ENCODE assay signal across 8 cellular contexts in the genomic region with DNA sequence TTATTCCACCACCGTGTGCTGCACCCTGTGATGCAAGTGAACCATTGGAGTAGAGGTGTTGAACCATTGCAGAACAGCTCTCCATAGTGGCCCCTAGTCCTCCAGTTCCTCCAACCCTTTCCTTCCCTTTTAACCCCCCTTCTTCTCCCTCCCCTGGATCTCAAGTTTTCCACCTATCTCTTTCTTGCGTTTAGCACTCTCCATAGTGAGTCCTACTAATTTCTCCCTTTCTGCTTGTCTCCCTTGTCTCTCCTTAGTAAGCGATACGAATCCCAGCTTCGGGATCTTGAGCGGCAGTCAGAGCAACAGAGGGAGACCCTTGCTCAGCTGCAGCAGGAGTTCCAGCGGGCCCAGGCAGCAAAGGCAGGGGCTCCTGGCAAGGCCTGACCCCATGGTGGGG. TPM values are rescaled to one million over a fixed set of nuclear protein-coding genes. Genes with fewer than 3 reads are reported as not detected.
DNase-seq lines count a peak whose midpoint lies in the region; ATAC-seq and TF ChIP-seq lines count a peak whose summit lies in the region.

No MANE protein-coding gene starts in this region.

- H3K9me3 ChIP-seq in AG04450 (ENCODE audit: control insufficient read depth, insufficient read depth, low read length) (no peaks in the 10 kb centered on the region), HUES6 (ENCODE audit: control insufficient read depth, insufficient read depth, low read depth, low read length) (no peaks in the 10 kb centered on the region), mucosa of rectum (ENCODE audit: control insufficient read depth in 2 of 2, low read length in 2 of 2) (no peaks in the 10 kb centered on the region), Peyer's patch (no peaks in the 10 kb centered on the region)

- POLR2A ChIA-PET in AG04450 (lab: Yijun Ruan, JAX): interaction anchor here (1.0 kb wide), 1 partner anchor 9 kb away, joined by 3 read pairs; no protein-coding TSS in a partner anchor

- H3K9ac ChIP-seq in HUES6 (ENCODE audit: low read length) (peak overlapping the region; percentile 87), mucosa of rectum (ENCODE audit: low read depth in 1 of 2, low read length in 2 of 2) (peak overlapping the region in 1 of 2 donors; percentile 66)

- CTCF ChIA-PET in AG04450 (lab: Charles Lee): interaction anchor here (0.6 to 2.6 kb wide), 4 partner anchors 9 to 100 kb away, joined by 3 to 11 read pairs (median 6); partner anchors contain the start of gene RGL2

- H3K4me3 Mint-ChIP-seq in brain: peak overlapping the region; percentile 91 to 98 (median 96)

- no peak for TF ChIP-seq CTCF in AG04450 (IDR thresholded peaks at IDR 0.05; ENCODE audit: low read depth, low read length)
- TF ChIP-seq CTCF in brain (conservative IDR thresholded peaks at IDR 0.05): no peak
- no peak for TF ChIP-seq CTCF in Peyer's patch (IDR thresholded peaks at IDR 0.05)

- no peak for ATAC-seq in GM21737 (IDR thresholded peaks at IDR 0.05; ENCODE audit: unreplicated experiment)
- no peak for ATAC-seq in HG03196 (IDR thresholded peaks at IDR 0.05; ENCODE audit: unreplicated experiment)
- ATAC-seq in GM21619 (IDR thresholded peaks at IDR 0.05; ENCODE audit: unreplicated experiment): no peak

- H3K27me3 ChIP-seq in AG04450 (ENCODE audit: control insufficient read depth, insufficient read depth, low read length): no peaks in the 10 kb centered on the region
- H3K27me3 ChIP-seq in HUES6 (ENCODE audit: control insufficient read depth, insufficient read depth, low read length): no peaks in the 10 kb centered on the region
- H3K27me3 ChIP-seq in mucosa of rectum (ENCODE audit: control insufficient read depth in 2 of 2, insufficient read depth in 2 of 2, low read length in 2 of 2): no peaks in the 10 kb centered on the region
- no peaks in the 10 kb centered on the region for H3K27me3 ChIP-seq in Peyer's patch

- H3K4me1 ChIP-seq in HUES6 (ENCODE audit: control insufficient read depth, insufficient read depth, low read length) (peaks cover 11% of the 10 kb centered on the region), mucosa of rectum (ENCODE audit: control insufficient read depth in 2 of 2, insufficient read depth in 2 of 2, low read length in 2 of 2) (peaks cover 18 to 19% of the 10 kb centered on the region in 2 donors), Peyer's patch (peaks cover 5 to 20% (median 11%) of the 10 kb centered on the region in 4 donors)

- H3K9me3 Mint-ChIP-seq in brain: no peaks in the 10 kb centered on the region

- peak overlapping the region in 4 of 5 experiments; percentile 12 to 97 (median 70) for H3K27ac Mint-ChIP-seq in brain

- H3K36me3 ChIP-seq in HUES6 (ENCODE audit: control insufficient read depth, insufficient read depth, low read length) (peaks cover 62% of the 10 kb centered on the region), mucosa of rectum (ENCODE audit: control insufficient read depth in 2 of 2, insufficient read depth in 2 of 2, low read length in 2 of 2) (peaks cover 26 to 41% of the 10 kb centered on the region in 2 donors), Peyer's patch (peaks cover 0 to 56% (median 0%) of the 10 kb centered on the region in 3 donors)

- peaks cover 16% of the 10 kb centered on the region for H3K27me3 Mint-ChIP-seq in brain

- H3K4me3 ChIP-seq in AG04450 (ENCODE audit: low read depth, low read length) (peak overlapping the region; percentile 89), HUES6 (ENCODE audit: low read depth, low read length) (peak overlapping the region; percentile 91), mucosa of rectum (ENCODE audit: low read length in 2 of 2) (peak overlapping the region; percentile 85 to 99), Peyer's patch (peak overlapping the region in 2 of 4 donors; percentile 73 to 86)

- H3K27ac ChIP-seq in AG04450 (ENCODE audit: low read depth, low read length): no peak overlapping the region
- no peak overlapping the region for H3K27ac ChIP-seq in HUES6 (ENCODE audit: low read depth, low read length)
- no peak overlapping the region for H3K27ac ChIP-seq in mucosa of rectum (ENCODE audit: low read depth in 2 of 2, low read length in 2 of 2)
- no peak overlapping the region for H3K27ac ChIP-seq in Peyer's patch

- DNase-seq in AG04450 (ENCODE audit: low read depth, low spot score): no peak
- no peak for DNase-seq in Peyer's patch

- peaks cover 38% of the 10 kb centered on the region for H3K4me1 Mint-ChIP-seq in brain

- peaks cover 25% of the 10 kb centered on the region for H3K36me3 Mint-ChIP-seq in brain

- TF ChIP-seq POLR2A in Peyer's patch (IDR thresholded peaks at IDR 0.05): no peak

RNA-seq across cellular contexts. Expression of gene PFDN6, which starts 1.1 kb away (rescaled TPM):
- 59.6 and 64.6 TPM in 2 replicates for polyA plus RNA-seq in AG04450 (2011; rRNA removed)
- 20.2 and 21.1 TPM in 2 replicates for polyA minus RNA-seq in AG04450 (2011; rRNA and poly(A)+ RNA removed)
- polyA plus RNA-seq in brain (ENCODE audit: insufficient read depth, low read depth, low replicate concordance): 155 TPM
- 10 to 100 TPM; 12.4 to 24.8 (median 14.4) TPM for total RNA-seq in Peyer's patch

RNA-seq across cellular contexts. Expression of gene WDR46, which starts 1.4 kb away (rescaled TPM):
- polyA plus RNA-seq in AG04450 (2011; rRNA removed) (43.3 and 44.7 TPM in 2 replicates), brain (ENCODE audit: insufficient read depth, low read depth, low replicate concordance) (38.0 TPM)
- 70.3 and 93.7 TPM in 2 replicates for polyA minus RNA-seq in AG04450 (2011; rRNA and poly(A)+ RNA removed)
- 100 to 1,000 TPM in 1 of 4 donors, 10 to 100 TPM in 3; 22.1 to 102 (median 34.3) TPM for total RNA-seq in Peyer's patch

RNA-seq across cellular contexts. Expression of gene RGL2, which starts 8.3 kb away (rescaled TPM):
- polyA plus RNA-seq in AG04450 (2011; rRNA removed): 21.9 and 25.0 TPM in 2 replicates
- 29.6 and 36.8 TPM in 2 replicates for polyA minus RNA-seq in AG04450 (2011; rRNA and poly(A)+ RNA removed)
- polyA plus RNA-seq in brain (ENCODE audit: insufficient read depth, low read depth, low replicate concordance): 44.9 TPM
- 10 to 100 TPM; 15.4 to 89.1 (median 39.4) TPM for total RNA-seq in Peyer's patch

RNA-seq across cellular contexts. Expression of gene B3GALT4, which starts 13.5 kb away (rescaled TPM):
- 1.1 and 1.4 TPM in 2 replicates for polyA plus RNA-seq in AG04450 (2011; rRNA removed)
- polyA minus RNA-seq in AG04450 (2011; rRNA and poly(A)+ RNA removed): 1.7 and 2.7 TPM in 2 replicates
- polyA plus RNA-seq in brain (ENCODE audit: insufficient read depth, low read depth, low replicate concordance): 13.7 TPM
- total RNA-seq in Peyer's patch: 10 to 100 TPM in 3 of 4 donors, 1 to 10 TPM in 1; 8.3 to 33.1 (median 28.5) TPM

RNA-seq across cellular contexts. Expression of gene RPS18, which starts 18.6 kb away (rescaled TPM):
- polyA plus RNA-seq in AG04450 (2011; rRNA removed): 5,380 and 5,823 TPM in 2 replicates
- polyA minus RNA-seq in AG04450 (2011; rRNA and poly(A)+ RNA removed): 1,310 and 1,466 TPM in 2 replicates
- 5,109 TPM for polyA plus RNA-seq in brain (ENCODE audit: insufficient read depth, low read depth, low replicate concordance)
- 1,000 to 10,000 TPM in 2 of 4 donors, 100 to 1,000 TPM in 2; 697 to 1,875 (median 903) TPM for total RNA-seq in Peyer's patch
